ENCODE assay signal across 14 cellular contexts in the genomic region with DNA sequence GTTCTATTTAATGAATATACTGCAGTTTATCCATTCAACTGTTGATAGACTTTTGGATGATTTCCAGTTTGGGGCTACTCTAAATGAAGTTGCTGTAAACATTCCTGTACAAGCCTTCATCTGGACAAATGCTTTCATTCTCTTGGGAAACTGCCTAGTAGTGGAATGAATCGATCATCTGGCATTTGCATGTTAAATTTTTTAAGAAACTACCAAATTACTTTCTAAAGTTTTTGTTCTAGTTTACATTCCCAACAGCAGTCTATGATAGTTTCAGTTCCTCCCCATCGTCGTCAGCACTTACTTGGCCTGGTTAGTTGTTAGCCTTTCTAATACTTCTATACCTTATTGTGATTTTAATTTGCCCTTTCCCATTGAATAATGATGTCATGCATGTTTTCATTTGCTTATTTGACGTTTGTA.
DNase-seq lines count a peak whose midpoint lies in the region; ATAC-seq, FAIRE-seq and TF ChIP-seq lines count a peak whose summit lies in the region.
"Had no signal": no experiment of that assay in that cellular context is flagged by ENCODE, and none has a peak within 500 bp of the region (broad histone marks: within the 10 kb centered on the region; RNA-seq: fewer than 3 reads in every experiment).

No MANE protein-coding gene starts in this region.

- H3K9ac ChIP-seq in HepG2 (ENCODE audit: insufficient read depth, low read depth, low read length) (no peak overlapping the region), adipocyte (ENCODE audit: low read length) (no peak overlapping the region)

- H3K9me3 ChIP-seq in HepG2 (ENCODE audit: low read length) (no peaks in the 10 kb centered on the region), right lobe of liver (no peaks in the 10 kb centered on the region), adipocyte (ENCODE audit: control insufficient read depth, low read length) (no peaks in the 10 kb centered on the region), OCI-LY7 (ENCODE audit: low read length) (no peaks in the 10 kb centered on the region)
- H3K9me3 ChIP-seq: A549, left lung had no signal

- peaks cover 0 to 6% of the 10 kb centered on the region in 2 experiments; a peak in 2 of 5 replicates for H3K36me3 ChIP-seq in HepG2 (replicated peaks in 1 of 2; ENCODE audit: control insufficient read depth in 1 of 2, insufficient read depth in 2 of 2, low read length in 2 of 2)
- no peaks in the 10 kb centered on the region for H3K36me3 ChIP-seq in right lobe of liver
- no peaks in the 10 kb centered on the region for H3K36me3 ChIP-seq in adipocyte (ENCODE audit: control insufficient read depth, insufficient read depth, low read length, severe bottlenecking)
- no peaks in the 10 kb centered on the region for H3K36me3 ChIP-seq in OCI-LY7 (ENCODE audit: insufficient read depth, low read length)
- H3K36me3 ChIP-seq: left lung had no signal

- H2AFZ ChIP-seq in HepG2 (ENCODE audit: low read length) = no peak overlapping the region
- no peak overlapping the region for H2AFZ ChIP-seq in OCI-LY7 (ENCODE audit: low read length)
- H2AFZ ChIP-seq: PC-9 had no signal

- H3K27me3 ChIP-seq in HepG2 (ENCODE audit: control insufficient read depth in 1 of 2, insufficient read depth in 2 of 2, low read length in 2 of 2) (no peaks in the 10 kb centered on the region), right lobe of liver (no peaks in the 10 kb centered on the region), adipocyte (replicated peaks; ENCODE audit: control insufficient read depth, insufficient read depth, low read length) (no peaks in the 10 kb centered on the region)
- H3K27me3 ChIP-seq: left lung had no signal

- H3K4me3 ChIP-seq in HepG2 (replicated peaks in 1 of 3; ENCODE audit: insufficient read depth in 1 of 3, low read depth in 2 of 3, low read length in 3 of 3) (no peak overlapping the region), right lobe of liver (no peak overlapping the region), adipocyte (ENCODE audit: low read length) (no peak overlapping the region), OCI-LY7 (ENCODE audit: low read depth, low read length, poor library complexity, severe bottlenecking) (no peak overlapping the region)
- H3K4me3 ChIP-seq: A549, left lung, PC-9 had no signal

- DNase-seq in HepG2 (ENCODE audit: low spot score) (no peak), right lobe of liver (no peak), adipocyte (ENCODE audit: low read depth) (peak; percentile 61), NCI-H2227 (lab: John Stamatoyannopoulos, UW; ENCODE audit: unreplicated experiment) (no peak), NCI-H1092 treated with DMSO at 0.1 percent for 48 hours (lab: John Stamatoyannopoulos, UW) (no peak), OCI-LY7 (ENCODE audit: low spot score) (no peak), NCI-H146 treated with DMSO at 0.1 percent for 48 hours (lab: John Stamatoyannopoulos, UW; ENCODE audit: unreplicated experiment) (no peak)
- DNase-seq: activated T-cell treated with anti-CD3 and anti-CD28 coated beads, Interleukin-2, amount 50 U/mL, for 72 hours; left lung; NCI-H146; nucleus accumbens; PC-9 had no signal

- no peaks in the 10 kb centered on the region for H3K79me2 ChIP-seq in HepG2 (ENCODE audit: insufficient read depth, low read length)
- no peaks in the 10 kb centered on the region for H3K79me2 ChIP-seq in OCI-LY7 (ENCODE audit: insufficient read depth, low read depth, low read length)

- intact Hi-C loops in HepG2 (cut with micrococcal nuclease; ENCODE audit: unreplicated experiment) (no loop called here), right lobe of liver (cut with DNase I) (no loop called here), OCI-LY7 (cut with micrococcal nuclease; ENCODE audit: unreplicated experiment) (no loop called here)

- POLR2A ChIA-PET in HepG2 (lab: Yijun Ruan, JAX) = no interaction called here
- POLR2A ChIA-PET in OCI-LY7 (lab: Charles Lee) = interaction anchor here (0.7 kb wide), 1 partner anchor 402 kb away, joined by 7 read pairs; no protein-coding TSS in a partner anchor

- H3K9me2 ChIP-seq in OCI-LY7 (ENCODE audit: insufficient read depth, low read length) = no peaks in the 10 kb centered on the region

- BruUV-seq in HepG2 (replicated peaks; lab: Mats Ljungman, UMichigan) (no TSS peak), OCI-LY7 (replicated peaks; lab: Mats Ljungman, UMichigan) (no TSS peak)

- in situ Hi-C loops in HepG2 (cut with HindIII; ENCODE audit: extremely low pct_ligation_motif_present, low pct_unique_long_range_greater_than_20kb) = no loop called here

- CTCF ChIA-PET in HepG2 (lab: Yijun Ruan, JAX; ENCODE audit: low intra/inter-chr PET ratio, low total read pairs) = no interaction called here
- CTCF ChIA-PET in OCI-LY7 (lab: Charles Lee; ENCODE audit: unreplicated experiment) = no interaction called here

- TF ChIP-seq EP300 in HepG2 (IDR thresholded peaks at IDR 0.05; ENCODE audit: low read depth in 2 of 2, low read length in 2 of 2) (no peak), HepG2 (CRISPR knock-in tag; IDR thresholded peaks at IDR 0.05; ENCODE audit: borderline replicate concordance) (no peak)

- no peak for FAIRE-seq in HepG2 (lab: Jason Lieb, UNC)
- FAIRE-seq: A549 had no signal

- ATAC-seq in HepG2 (no peak), right lobe of liver (no peak), HG02798 (IDR thresholded peaks at IDR 0.05; ENCODE audit: poor library complexity, unreplicated experiment) (peak; percentile 64)
- ATAC-seq: A549; activated T-cell treated with anti-CD3 and anti-CD28 coated beads, Interleukin-2, amount 50 U/mL, for 72 hours; left lung had no signal

- H3K27ac ChIP-seq in HepG2 (ENCODE audit: extremely low read length, insufficient read depth, low read length) = no peak overlapping the region
- no peak overlapping the region for H3K27ac ChIP-seq in right lobe of liver
- no peak overlapping the region for H3K27ac ChIP-seq in OCI-LY7 (ENCODE audit: low read depth, low read length, poor library complexity, severe bottlenecking)
- H3K27ac ChIP-seq: A549, left lung, PC-9 had no signal

- no peak overlapping the region for H3K4me2 ChIP-seq in HepG2 (ENCODE audit: low read depth, low read length)
- no peak overlapping the region for H3K4me2 ChIP-seq in OCI-LY7 (ENCODE audit: low read length)
- H3K4me2 ChIP-seq: A549, PC-9 had no signal

- TF ChIP-seq CTCF in HepG2 (CRISPR knock-in tag; IDR thresholded peaks at IDR 0.05) (no peak), right lobe of liver (IDR thresholded peaks at IDR 0.05) (no peak), OCI-LY7 (conservative IDR thresholded peaks at IDR 0.05; ENCODE audit: low read length) (no peak)

- H3K4me1 ChIP-seq in HepG2 (ENCODE audit: insufficient read depth, low read length) = no peaks in the 10 kb centered on the region
- H3K4me1 ChIP-seq in right lobe of liver = no peaks in the 10 kb centered on the region
- H3K4me1 ChIP-seq in adipocyte (ENCODE audit: control insufficient read depth, insufficient read depth, low read length) = peaks cover 4% of the 10 kb centered on the region
- no peaks in the 10 kb centered on the region for H3K4me1 ChIP-seq in OCI-LY7 (ENCODE audit: insufficient read depth, low read length, poor library complexity, severe bottlenecking)
- H3K4me1 ChIP-seq: A549, left lung had no signal

- TF ChIP-seq RAD21 in HepG2 (CRISPR knock-in tag; IDR thresholded peaks at IDR 0.05) = no peak

- 94% methylated on average over 4 of the region's 4 CpGs for WGBS in HepG2 (ENCODE audit: low lambda C conversion rate)
- WGBS in right lobe of liver (ENCODE audit: insufficient coverage, low coverage, low lambda C conversion rate, missing lambda C conversion rate) = 72% methylated on average over 4 of the region's 4 CpGs

- TF ChIP-seq POLR2A in HepG2 (IDR thresholded peaks at IDR 0.05; ENCODE audit: insufficient read depth in 1 of 2, low read depth in 2 of 2, low read length in 2 of 2) = no peak
- no peak for TF ChIP-seq POLR2A in right lobe of liver (IDR thresholded peaks at IDR 0.05)

- H4K20me1 ChIP-seq in HepG2 (ENCODE audit: insufficient read depth, low read length) (no peaks in the 10 kb centered on the region), OCI-LY7 (ENCODE audit: insufficient read depth, low read length) (no peaks in the 10 kb centered on the region)

TF ChIP-seq in HepG2, 621 proteins besides CTCF, POLR2A, EP300 and RAD21 (continues in another document):
- peak; percentile 23; the same call in 1 of the 2 replicates for TF ChIP-seq ATF7 (IDR thresholded peaks at IDR 0.05)
- TF ChIP-seq ATF7 (CRISPR knock-in tag; IDR thresholded peaks at IDR 0.05) = no peak
